ENCODE assay signal across 24 cellular contexts in genomic region chr2:25448808-25449207, GRCh38.
DNase-seq lines count a peak whose midpoint lies in the region; ATAC-seq, FAIRE-seq and TF ChIP-seq lines count a peak whose summit lies in the region.
"Had no signal": no experiment of that assay in that cellular context is flagged by ENCODE, and none has a peak within 500 bp of the region (broad histone marks: within the 10 kb centered on the region; RNA-seq: fewer than 3 reads in every experiment).

No MANE protein-coding gene starts in this region.

- TF ChIP-seq RAD21 in liver (IDR thresholded peaks at IDR 0.05) (no peak), HepG2 (CRISPR knock-in tag; IDR thresholded peaks at IDR 0.05) (no peak)

- H3K36me3 ChIP-seq in liver (ENCODE audit: control insufficient read depth in 4 of 4, insufficient read depth in 3 of 4, low read depth in 1 of 4, low read length in 3 of 4) (no peaks in the 10 kb centered on the region), HepG2 (replicated peaks in 1 of 2; ENCODE audit: control insufficient read depth in 1 of 2, insufficient read depth in 2 of 2, low read length in 2 of 2) (no peaks in the 10 kb centered on the region), hepatocyte (replicated peaks; ENCODE audit: insufficient read depth, low read depth) (no peaks in the 10 kb centered on the region), right lobe of liver (no peaks in the 10 kb centered on the region)
- no peaks in the 10 kb centered on the region for H3K36me3 ChIP-seq in effector memory CD4-positive, alpha-beta T cell (ENCODE audit: control insufficient read depth, insufficient read depth, low read length)
- H3K36me3 ChIP-seq: BE2C had no signal

- TF ChIP-seq EP300 in HepG2 (IDR thresholded peaks at IDR 0.05; ENCODE audit: low read depth in 2 of 2, low read length in 2 of 2) (no peak), HepG2 (CRISPR knock-in tag; IDR thresholded peaks at IDR 0.05; ENCODE audit: borderline replicate concordance) (no peak)

- no peak for FAIRE-seq in HepG2 (lab: Jason Lieb, UNC)
- FAIRE-seq: A549, GM18507, H1 had no signal

- no TSS peak for BruUV-seq in HepG2 (replicated peaks; lab: Mats Ljungman, UMichigan)

- WGBS in liver = 53% methylated on average over 6 of the region's 6 CpGs
- WGBS in HepG2 (ENCODE audit: low lambda C conversion rate) = 84% methylated on average over 6 of the region's 6 CpGs
- WGBS in hepatocyte (ENCODE audit: low lambda C conversion rate, missing lambda C conversion rate) = 76% methylated on average over 6 of the region's 6 CpGs
- WGBS in right lobe of liver (ENCODE audit: insufficient coverage, low coverage, low lambda C conversion rate, missing lambda C conversion rate) = 35% methylated on average over 4 of the region's 6 CpGs

- H3K4me2 ChIP-seq in HepG2 (ENCODE audit: low read depth, low read length) (no peak overlapping the region), hepatocyte (no peak overlapping the region)
- H3K4me2 ChIP-seq: A549 had no signal

- POLR2A ChIA-PET in HepG2 (lab: Yijun Ruan, JAX) = no interaction called here

- H2AFZ ChIP-seq in HepG2 (ENCODE audit: low read length) (no peak overlapping the region), hepatocyte (no peak overlapping the region)
- H2AFZ ChIP-seq: GM23248 had no signal

- TF ChIP-seq POLR2A in HepG2 (IDR thresholded peaks at IDR 0.05; ENCODE audit: insufficient read depth in 1 of 2, low read depth in 2 of 2, low read length in 2 of 2) = no peak
- no peak for TF ChIP-seq POLR2A in right lobe of liver (IDR thresholded peaks at IDR 0.05)

- no peak for DNase-seq in HepG2 (ENCODE audit: low spot score)
- DNase-seq in hepatocyte (ENCODE audit: low spot score) = no peak
- no peak for DNase-seq in right lobe of liver
- no peak for DNase-seq in effector memory CD4-positive, alpha-beta T cell
- DNase-seq in NCI-H1930 (lab: John Stamatoyannopoulos, UW) = no peak
- DNase-seq: 8988T; ACHN; AML-193; BE2C; C1 segment of cervical spinal cord; Calu3; CD4-positive, alpha-beta memory T cell; COR-L47; DMS53; DMS79 treated with DMSO at 0.1 percent for 48 hours; GF-D8; GM23248; HFFc6 had no signal

- H4K20me1 ChIP-seq in HepG2 (ENCODE audit: insufficient read depth, low read length) (no peaks in the 10 kb centered on the region), hepatocyte (ENCODE audit: insufficient read depth, poor library complexity, severe bottlenecking) (no peaks in the 10 kb centered on the region)

- H3K4me3 ChIP-seq in liver (ENCODE audit: low read depth in 1 of 3, low read length in 3 of 3) (no peak overlapping the region), HepG2 (replicated peaks in 1 of 3; ENCODE audit: insufficient read depth in 1 of 3, low read depth in 2 of 3, low read length in 3 of 3) (no peak overlapping the region), hepatocyte (no peak overlapping the region), right lobe of liver (no peak overlapping the region)
- no peak overlapping the region for H3K4me3 ChIP-seq in effector memory CD4-positive, alpha-beta T cell (ENCODE audit: insufficient read depth, low read depth, low read length, poor library complexity, severe bottlenecking)
- H3K4me3 ChIP-seq: A549, GM23248, HAP-1 had no signal

- CTCF ChIA-PET in HepG2 (lab: Yijun Ruan, JAX; ENCODE audit: low intra/inter-chr PET ratio, low total read pairs) = no interaction called here

- TF ChIP-seq CTCF in liver (IDR thresholded peaks at IDR 0.05; ENCODE audit: low read depth, low read length, missing input control) = no peak
- no peak for TF ChIP-seq CTCF in HepG2 (CRISPR knock-in tag; IDR thresholded peaks at IDR 0.05)
- TF ChIP-seq CTCF in hepatocyte (IDR thresholded peaks at IDR 0.05; ENCODE audit: poor library complexity) = no peak
- TF ChIP-seq CTCF in right lobe of liver (IDR thresholded peaks at IDR 0.05) = no peak

- H3K27ac ChIP-seq in liver (ENCODE audit: low read depth in 1 of 2, low read length in 2 of 2) (no peak overlapping the region), HepG2 (ENCODE audit: extremely low read length, insufficient read depth, low read length) (no peak overlapping the region), hepatocyte (peak overlapping the region; percentile 9), right lobe of liver (peak overlapping the region in 2 of 3 donors; percentile 25 to 73)
- H3K27ac ChIP-seq in effector memory CD4-positive, alpha-beta T cell (ENCODE audit: insufficient read depth, low read length, poor library complexity, severe bottlenecking) = no peak overlapping the region
- H3K27ac ChIP-seq: A549, GM23248 had no signal

- H3K4me1 ChIP-seq in liver (ENCODE audit: control insufficient read depth in 4 of 4, insufficient read depth in 4 of 4, low read length in 3 of 4) (peaks cover 0 to 7% (median 3%) of the 10 kb centered on the region in 4 donors), HepG2 (ENCODE audit: insufficient read depth, low read length) (0 out of 2 replicates have a peak, but pooled peaks cover 4% of the 10 kb centered on the region), hepatocyte (ENCODE audit: insufficient read depth) (peaks cover 4% of the 10 kb centered on the region), right lobe of liver (peaks cover 0 to 19% (median 0%) of the 10 kb centered on the region in 4 donors)
- no peaks in the 10 kb centered on the region for H3K4me1 ChIP-seq in effector memory CD4-positive, alpha-beta T cell (ENCODE audit: control insufficient read depth, insufficient read depth, low read length, poor library complexity, severe bottlenecking)
- H3K4me1 ChIP-seq: A549, BE2C had no signal

- H3K79me2 ChIP-seq in HepG2 (ENCODE audit: insufficient read depth, low read length) (no peaks in the 10 kb centered on the region), hepatocyte (no peaks in the 10 kb centered on the region)

- in situ Hi-C loops in HepG2 (cut with HindIII; ENCODE audit: extremely low pct_ligation_motif_present, low pct_unique_long_range_greater_than_20kb) = no loop called here

- no peaks in the 10 kb centered on the region for H3K9me2 ChIP-seq in hepatocyte (replicated peaks; ENCODE audit: insufficient read depth)

- H3K9ac ChIP-seq in liver (ENCODE audit: low read depth in 1 of 2, low read length in 2 of 2) = no peak overlapping the region
- H3K9ac ChIP-seq in HepG2 (ENCODE audit: insufficient read depth, low read depth, low read length) = no peak overlapping the region
- H3K9ac ChIP-seq: GM23248 had no signal

- intact Hi-C loops in HepG2 (cut with micrococcal nuclease; ENCODE audit: unreplicated experiment) = no loop called here
- intact Hi-C loops in right lobe of liver (cut with DNase I) = no loop called here

- H3K27me3 ChIP-seq in liver (ENCODE audit: control insufficient read depth in 4 of 4, insufficient read depth in 4 of 4, low read length in 3 of 4) = no peaks in the 10 kb centered on the region
- H3K27me3 ChIP-seq in HepG2 (ENCODE audit: control insufficient read depth in 1 of 2, insufficient read depth in 2 of 2, low read length in 2 of 2) = no peaks in the 10 kb centered on the region
- no peaks in the 10 kb centered on the region for H3K27me3 ChIP-seq in hepatocyte
- no peaks in the 10 kb centered on the region for H3K27me3 ChIP-seq in right lobe of liver
- H3K27me3 ChIP-seq in effector memory CD4-positive, alpha-beta T cell (replicated peaks; ENCODE audit: control insufficient read depth, insufficient read depth, low read length, poor library complexity, severe bottlenecking) = no peaks in the 10 kb centered on the region
- H3K27me3 ChIP-seq: BE2C had no signal

- ATAC-seq in HepG2 (no peak), right lobe of liver (peak; percentile 62 to 79 (median 74)), GM21381 (IDR thresholded peaks at IDR 0.05; ENCODE audit: unreplicated experiment) (no peak)
- ATAC-seq: A549 had no signal

- H3K9me3 ChIP-seq in liver (ENCODE audit: control insufficient read depth in 4 of 4, low read length in 3 of 4) (no peaks in the 10 kb centered on the region), HepG2 (ENCODE audit: low read length) (no peaks in the 10 kb centered on the region), hepatocyte (ENCODE audit: low read depth) (no peaks in the 10 kb centered on the region), right lobe of liver (no peaks in the 10 kb centered on the region)
- no peaks in the 10 kb centered on the region for H3K9me3 ChIP-seq in effector memory CD4-positive, alpha-beta T cell (ENCODE audit: control insufficient read depth, low read length)
- H3K9me3 ChIP-seq: A549, BE2C, HAP-1 had no signal

TF ChIP-seq in liver, 16 proteins besides CTCF, POLR2A, EP300 and RAD21 (continues in another document):
- TF ChIP-seq TAF1 (conservative IDR thresholded peaks at IDR 0.05) (no peak), ZBTB33 (IDR thresholded peaks at IDR 0.05) (no peak), HNF4G (IDR thresholded peaks at IDR 0.05) (no peak)

TF ChIP-seq in HepG2, 621 proteins besides CTCF, POLR2A, EP300 and RAD21 (continues in another document):
- TF ChIP-seq, protein P1, sequence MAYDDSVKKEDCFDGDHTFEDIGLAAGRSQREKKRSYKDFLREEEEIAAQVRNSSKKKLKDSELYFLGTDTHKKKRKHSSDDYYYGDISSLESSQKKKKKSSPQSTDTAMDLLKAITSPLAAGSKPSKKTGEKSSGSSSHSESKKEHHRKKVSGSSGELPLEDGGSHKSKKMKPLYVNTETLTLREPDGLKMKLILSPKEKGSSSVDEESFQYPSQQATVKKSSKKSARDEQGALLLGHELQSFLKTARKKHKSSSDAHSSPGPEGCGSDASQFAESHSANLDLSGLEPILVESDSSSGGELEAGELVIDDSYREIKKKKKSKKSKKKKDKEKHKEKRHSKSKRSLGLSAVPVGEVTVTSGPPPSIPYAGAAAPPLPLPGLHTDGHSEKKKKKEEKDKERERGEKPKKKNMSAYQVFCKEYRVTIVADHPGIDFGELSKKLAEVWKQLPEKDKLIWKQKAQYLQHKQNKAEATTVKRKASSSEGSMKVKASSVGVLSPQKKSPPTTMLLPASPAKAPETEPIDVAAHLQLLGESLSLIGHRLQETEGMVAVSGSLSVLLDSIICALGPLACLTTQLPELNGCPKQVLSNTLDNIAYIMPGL (CRISPR knock-in tag; IDR thresholded peaks at IDR 0.05; ENCODE audit: borderline replicate concordance in 1 of 2, low read depth in 1 of 2) = no peak
- TF ChIP-seq ZFP91 (CRISPR knock-in tag; IDR thresholded peaks at IDR 0.05; ENCODE audit: borderline replicate concordance) = no peak

Comparison
In these comparisons a context has a peak if more than half of its experiments do, and no peak if none do; other contexts are left out.
1. H3K27ac ChIP-seq: peak in hepatocyte (single experiment) and right lobe of liver (2 of 3); none in liver (0 of 2), HepG2 (single experiment) and effector memory CD4-positive, alpha-beta T cell (single experiment).
2. ATAC-seq: peak in right lobe of liver (4 of 4); none in HepG2 (single experiment) and GM21381 (single experiment).